Comparison of ENCODE assay signal across 8 cellular contexts in the genomic region with DNA sequence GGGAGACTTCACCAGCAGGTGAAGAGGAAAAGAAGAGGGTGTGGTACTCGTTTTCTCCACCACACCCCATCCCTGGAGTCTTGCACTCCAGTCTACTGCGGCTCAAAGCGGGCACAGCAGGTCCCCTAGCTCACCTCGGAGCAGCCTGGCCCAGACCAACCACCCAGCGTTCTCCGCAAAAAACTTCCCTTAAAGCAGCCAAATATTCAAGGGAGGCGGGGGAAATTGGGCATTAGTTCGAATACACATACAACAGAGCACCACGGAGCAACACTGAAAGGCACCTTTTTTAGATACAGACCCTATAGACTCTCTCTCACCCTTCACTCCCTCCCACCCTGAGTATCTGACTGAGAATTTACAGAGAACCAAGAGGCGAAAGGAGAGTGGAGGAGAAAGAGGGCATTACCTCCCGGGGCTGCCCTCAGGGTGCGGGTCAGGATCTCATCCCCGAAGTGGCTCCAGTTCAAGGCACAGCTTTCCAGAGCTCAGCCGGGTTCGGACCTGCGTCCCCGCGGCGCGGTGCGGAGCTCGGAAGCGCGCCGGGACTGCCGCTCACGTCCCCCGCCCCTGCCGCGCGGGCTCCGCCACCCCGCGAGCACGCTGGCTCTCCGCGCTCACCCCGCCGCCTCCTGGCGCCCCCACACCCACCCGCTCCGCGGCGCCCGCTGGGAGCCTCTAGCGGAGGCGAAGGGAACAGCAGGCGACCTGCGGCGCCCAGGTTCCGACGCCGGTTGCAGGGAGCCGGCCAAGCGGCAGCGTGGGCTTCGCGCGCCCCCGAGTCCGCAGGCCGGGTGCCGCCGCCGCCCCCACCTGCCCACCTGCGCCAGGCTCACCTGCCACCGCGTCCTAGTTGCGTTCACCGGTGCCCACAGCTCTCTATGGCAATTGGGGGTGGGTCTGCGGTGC. TPM values are rescaled to one million over a fixed set of nuclear protein-coding genes. Genes with fewer than 3 reads are reported as not detected.
DNase-seq lines count a peak whose midpoint lies in the region; ATAC-seq and TF ChIP-seq lines count a peak whose summit lies in the region.

No MANE protein-coding gene starts in this region.

- H3K4me3 ChIP-seq in SJCRH30 (peak overlapping the region; percentile 69), coronary artery (peak overlapping the region; percentile 67), lower lobe of right lung (peak overlapping the region; percentile 39)

- TF ChIP-seq CTCF in coronary artery (IDR thresholded peaks at IDR 0.05) = no peak
- TF ChIP-seq CTCF in lower lobe of right lung (IDR thresholded peaks at IDR 0.05) = peak; percentile 62

- H3K27ac ChIP-seq in SJCRH30 (peak overlapping the region; percentile 47), coronary artery (no peak overlapping the region), lower lobe of right lung (no peak overlapping the region)

- H3K36me3 ChIP-seq in SJCRH30 (no peaks in the 10 kb centered on the region), lower lobe of right lung (no peaks in the 10 kb centered on the region)

- no peaks in the 10 kb centered on the region for H3K4me1 ChIP-seq in SJCRH30
- H3K4me1 ChIP-seq in lower lobe of right lung = peaks cover 13% of the 10 kb centered on the region

- intact Hi-C loops in lower lobe of right lung (cut with DNase I) = loop anchor here (10.0 kb wide), 1 partner anchor 57 kb away; no protein-coding TSS in a partner anchor

- no peaks in the 10 kb centered on the region for H3K9me3 ChIP-seq in SJCRH30 (replicated peaks)
- H3K9me3 ChIP-seq in lower lobe of right lung = no peaks in the 10 kb centered on the region

- DNase-seq in COLO829 (ENCODE audit: low spot score) (peak; percentile 10), SJCRH30 (peak; percentile 68 to 79), coronary artery (ENCODE audit: low spot score) (no peak), lower lobe of right lung (peak; percentile 50), pons (ENCODE audit: low spot score) (no peak)
- peak; percentile 34 for DNase-seq in stimulated activated CD8-positive, alpha-beta memory T cell treated with anti-CD3 and anti-CD28 coated beads, Interleukin-15, amount 100 ng/mL, for 48 hours (ENCODE audit: low read depth in 2 of 2)

- H3K27me3 ChIP-seq in SJCRH30 (no peaks in the 10 kb centered on the region), lower lobe of right lung (ENCODE audit: low read depth) (peaks cover 57% of the 10 kb centered on the region)

- ATAC-seq in GM19463 (IDR thresholded peaks at IDR 0.05; ENCODE audit: unreplicated experiment) (peak; percentile 97), HG03460 (IDR thresholded peaks at IDR 0.05; ENCODE audit: unreplicated experiment) (peak; percentile 81), lower lobe of right lung (peak; percentile 90 to 92)

RNA-seq across cellular contexts. Expression of gene LINGO2, which starts 1.5 kb away (rescaled TPM):
- total RNA-seq in SJCRH30 (2014; rRNA removed; shearing (Covaris generic)) = 4.1 and 5.5 TPM in 2 replicates
- not detected for total RNA-seq in lower lobe of right lung

Comparison
In these comparisons a context has a peak if more than half of its experiments do, and no peak if none do; other contexts are left out.
1. DNase-seq: peak in COLO829 (single experiment), SJCRH30 (2 of 2), lower lobe of right lung (single experiment) and stimulated activated CD8-positive, alpha-beta memory T cell treated with anti-CD3 and anti-CD28 coated beads, Interleukin-15, amount 100 ng/mL, for 48 hours (2 of 2); none in coronary artery (single experiment) and pons (single experiment).
2. Peak in every context shown above with its lines, with median percentiles within 50 percentile points of each other: ATAC-seq and H3K4me3 ChIP-seq.